In the genomic region with DNA sequence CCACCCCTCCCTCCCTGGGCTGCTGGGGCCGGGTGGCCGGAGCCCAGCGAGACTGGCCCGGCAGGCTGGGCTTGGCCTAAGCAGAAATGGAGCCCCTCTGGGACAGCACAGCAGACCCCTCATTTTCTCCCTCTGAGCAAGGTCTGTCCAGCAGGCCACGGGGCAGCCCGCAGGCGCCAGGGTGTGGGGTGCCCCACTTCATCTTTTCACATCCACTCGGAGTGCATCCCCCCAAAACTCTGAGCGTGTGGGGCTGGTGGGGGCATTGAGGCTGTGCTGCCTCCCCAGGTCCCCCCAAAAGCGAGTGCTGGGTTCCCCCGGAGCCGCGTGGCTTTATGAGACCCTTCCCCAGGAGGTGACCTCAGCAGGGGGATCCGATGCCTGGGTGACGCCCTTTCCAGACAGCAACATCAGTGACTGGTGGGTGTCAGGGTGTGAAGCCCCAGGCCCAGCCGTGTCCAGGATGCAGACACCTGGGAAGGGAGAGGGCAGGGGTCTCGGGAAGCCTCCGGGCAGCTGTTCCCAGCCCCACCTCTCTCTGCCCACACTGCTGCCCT, we compare ENCODE assay signal across 23 cellular contexts. TPM values are rescaled to one million over a fixed set of nuclear protein-coding genes. Genes with fewer than 3 reads are reported as not detected.
A peak's percentile ranks its signal among the peaks of the same experiment; 100 is the strongest.
DNase-seq lines count a peak whose midpoint lies in the region; ATAC-seq and TF ChIP-seq lines count a peak whose summit lies in the region.
"Had no signal": no experiment of that assay in that cellular context is flagged by ENCODE, and none has a peak within 500 bp of the region (broad histone marks: within the 10 kb centered on the region; RNA-seq: fewer than 3 reads in every experiment).

No MANE protein-coding gene starts in this region.

- no peak overlapping the region for H3K27ac ChIP-seq in mesenchymal stem cell (ENCODE audit: low read length, poor library complexity, severe bottlenecking)
- H3K27ac ChIP-seq: thyroid gland had no signal

- peak overlapping the region; percentile 39 for H2BK5ac ChIP-seq in mesenchymal stem cell (ENCODE audit: low read depth, low read length, poor library complexity, severe bottlenecking)

- H2BK12ac ChIP-seq in mesenchymal stem cell (ENCODE audit: low read length in 2 of 2): no peak overlapping the region

- H3K4me2 ChIP-seq in mesenchymal stem cell (ENCODE audit: low read length, poor library complexity, severe bottlenecking): no peak overlapping the region
- H3K4me2 ChIP-seq: A549 had no signal

- 78% methylated on average over 17 of the region's 18 CpGs for WGBS in mesenchymal stem cell

- H3K9me3 ChIP-seq in mesenchymal stem cell (ENCODE audit: control insufficient read depth, low read length): no peaks in the 10 kb centered on the region
- H3K9me3 ChIP-seq: A549, thyroid gland had no signal

- no peaks in the 10 kb centered on the region for H3K36me3 ChIP-seq in mesenchymal stem cell (ENCODE audit: control insufficient read depth in 1 of 2, insufficient read depth in 2 of 2, low read depth in 1 of 2, low read length in 2 of 2)
- H3K36me3 ChIP-seq: thyroid gland had no signal

- H3K18ac ChIP-seq in mesenchymal stem cell (ENCODE audit: low read depth in 1 of 2, low read length in 2 of 2): no peak overlapping the region

- no peak overlapping the region for H2BK120ac ChIP-seq in mesenchymal stem cell (ENCODE audit: low read depth, low read length)

- H3K4ac ChIP-seq in mesenchymal stem cell (ENCODE audit: low read depth in 1 of 2, low read length in 2 of 2): no peak overlapping the region

- no peak overlapping the region for H2AFZ ChIP-seq in mesenchymal stem cell (ENCODE audit: low read depth, low read length)

- no peak overlapping the region for H3K14ac ChIP-seq in mesenchymal stem cell (ENCODE audit: low read length in 2 of 2)

- no peak overlapping the region for H4K91ac ChIP-seq in mesenchymal stem cell (ENCODE audit: low read length)

- TF ChIP-seq CTCF in chondrocyte (IDR thresholded peaks at IDR 0.05): no peak
- no peak for TF ChIP-seq CTCF in type B pancreatic cell (conservative IDR thresholded peaks at IDR 0.05)

- no peaks in the 10 kb centered on the region for H3K9me3 Mint-ChIP-seq in chondrocyte (ENCODE audit: low read depth)
- no peaks in the 10 kb centered on the region for H3K9me3 Mint-ChIP-seq in type B pancreatic cell
- H3K9me3 Mint-ChIP-seq: activated naive CD8-positive, alpha-beta T cell treated with anti-CD3 and anti-CD28 coated beads, Interleukin-2, amount 50 U/mL, for 24 hours; IgD-negative memory B cell; neural crest cell had no signal

- no peaks in the 10 kb centered on the region for H3K27me3 Mint-ChIP-seq in chondrocyte (ENCODE audit: low read depth)
- H3K27me3 Mint-ChIP-seq in type B pancreatic cell: no peaks in the 10 kb centered on the region
- H3K27me3 Mint-ChIP-seq: activated naive CD8-positive, alpha-beta T cell treated with anti-CD3 and anti-CD28 coated beads, Interleukin-2, amount 50 U/mL, for 24 hours had no signal

- H2BK15ac ChIP-seq in mesenchymal stem cell (ENCODE audit: low read depth, poor library complexity, severe bottlenecking): peak overlapping the region; percentile 54

- no peak overlapping the region for H3K4me3 Mint-ChIP-seq in chondrocyte (ENCODE audit: unreplicated experiment)
- H3K4me3 Mint-ChIP-seq in type B pancreatic cell: no peak overlapping the region
- H3K4me3 Mint-ChIP-seq: activated naive CD8-positive, alpha-beta T cell treated with anti-CD3 and anti-CD28 coated beads, Interleukin-2, amount 50 U/mL, for 24 hours; IgD-negative memory B cell; neural crest cell had no signal

- DNase-seq in activated effector memory CD4-positive, alpha-beta T cell treated with anti-CD3 and anti-CD28 coated beads, Interleukin-2, amount 50 U/mL, for 16 hours: peak; percentile 52
- DNase-seq in activated effector memory CD4-positive, alpha-beta T cell treated with Interleukin-2 at 50 U/mL for 16 hours: no peak
- DNase-seq in chondrocyte (ENCODE audit: low spot score) (peak; percentile 77), mesenchymal stem cell (no peak), type B pancreatic cell (ENCODE audit: extremely low spot score, unreplicated experiment) (peak; percentile 63)
- DNase-seq: activated CD4-positive, alpha-beta T cell treated with anti-CD3 and anti-CD28 coated beads for 4 hours; activated naive CD8-positive, alpha-beta T cell treated with anti-CD3 and anti-CD28 coated beads, Interleukin-2, amount 50 U/mL, for 24 hours; DMS79; NCI-H1105; NCI-H2029 treated with DMSO at 0.1 percent for 48 hours; NCI-H82; OCI-M1; SHP77 treated with DMSO at 0.1 percent for 48 hours; stimulated activated CD4-positive, alpha-beta T cell treated with anti-CD3 and anti-CD28 coated beads, Interleukin-4, amount 100 ng/mL, for 1 hour; stimulated activated naive CD4-positive, alpha-beta T cell treated with Interleukin-2 at 50 U/mL for 16 hours; thyroid gland had no signal

- H3K79me1 ChIP-seq in mesenchymal stem cell (replicated peaks; ENCODE audit: low read length, poor library complexity, severe bottlenecking): no peaks in the 10 kb centered on the region

- H3K4me1 Mint-ChIP-seq in chondrocyte (ENCODE audit: low read depth) (peaks cover 14% of the 10 kb centered on the region), type B pancreatic cell (ENCODE audit: unreplicated experiment) (peaks cover 5% of the 10 kb centered on the region)

- H3K9ac ChIP-seq in mesenchymal stem cell (ENCODE audit: low read length): no peak overlapping the region

- no peak overlapping the region for H3K23ac ChIP-seq in mesenchymal stem cell (ENCODE audit: low read length in 2 of 2)

- H3K4me1 ChIP-seq in mesenchymal stem cell (ENCODE audit: control insufficient read depth, insufficient read depth, low read depth, low read length): peaks cover 2% of the 10 kb centered on the region
- H3K4me1 ChIP-seq: A549, thyroid gland had no signal

- peaks cover 5 to 38% of the 10 kb centered on the region in 2 experiments for H3K27me3 ChIP-seq in mesenchymal stem cell (ENCODE audit: control insufficient read depth in 1 of 2, insufficient read depth in 1 of 2, low read length in 2 of 2)
- H3K27me3 ChIP-seq: thyroid gland had no signal

- no peak overlapping the region for H4K8ac ChIP-seq in mesenchymal stem cell (ENCODE audit: low read length)

- H3K4me3 ChIP-seq in mesenchymal stem cell (ENCODE audit: insufficient read depth in 1 of 2, low read depth in 1 of 2, low read length in 2 of 2): no peak overlapping the region
- H3K4me3 ChIP-seq: A549, GM12878, thyroid gland had no signal

- H3K36me3 Mint-ChIP-seq in chondrocyte (ENCODE audit: low read depth) (no peaks in the 10 kb centered on the region), type B pancreatic cell (no peaks in the 10 kb centered on the region)
- H3K36me3 Mint-ChIP-seq: IgD-negative memory B cell had no signal

- ATAC-seq in HG02884 (IDR thresholded peaks at IDR 0.05; ENCODE audit: unreplicated experiment): no peak
- ATAC-seq in GM19463 (IDR thresholded peaks at IDR 0.05; ENCODE audit: unreplicated experiment): no peak
- no peak for ATAC-seq in GM18870 (IDR thresholded peaks at IDR 0.05; ENCODE audit: unreplicated experiment)
- ATAC-seq: A549; activated naive CD8-positive, alpha-beta T cell treated with anti-CD3 and anti-CD28 coated beads, Interleukin-2, amount 50 U/mL, for 24 hours; GM12878 had no signal

- H3K27ac Mint-ChIP-seq in chondrocyte (ENCODE audit: unreplicated experiment) (no peak overlapping the region), type B pancreatic cell (no peak overlapping the region)
- H3K27ac Mint-ChIP-seq: activated naive CD8-positive, alpha-beta T cell treated with anti-CD3 and anti-CD28 coated beads, Interleukin-2, amount 50 U/mL, for 24 hours; IgD-negative memory B cell had no signal

- H2AK5ac ChIP-seq in mesenchymal stem cell (ENCODE audit: low read length, severe bottlenecking): no peak overlapping the region

RNA-seq across cellular contexts. Expression of gene GPC1, which starts 36.7 kb away (rescaled TPM):
- total RNA-seq in chondrocyte (261 to 354 TPM (median 264 TPM) in 3 replicates), type B pancreatic cell (ENCODE audit: low replicate concordance) (58.0 and 78.0 TPM in 2 replicates)
- 65.7 TPM for polyA plus RNA-seq in mesenchymal stem cell (2013, experiment 1 of 2)
- polyA plus RNA-seq in mesenchymal stem cell (2013, experiment 2 of 2): 65.6 TPM

Comparison
In these comparisons a context has a peak if more than half of its experiments do, and no peak if none do; other contexts are left out.
1. DNase-seq: peak in activated effector memory CD4-positive, alpha-beta T cell treated with anti-CD3 and anti-CD28 coated beads, Interleukin-2, amount 50 U/mL, for 16 hours (single experiment), chondrocyte (single experiment) and type B pancreatic cell (single experiment); none in activated effector memory CD4-positive, alpha-beta T cell treated with Interleukin-2 at 50 U/mL for 16 hours (single experiment) and mesenchymal stem cell (single experiment).